In the genomic region with DNA sequence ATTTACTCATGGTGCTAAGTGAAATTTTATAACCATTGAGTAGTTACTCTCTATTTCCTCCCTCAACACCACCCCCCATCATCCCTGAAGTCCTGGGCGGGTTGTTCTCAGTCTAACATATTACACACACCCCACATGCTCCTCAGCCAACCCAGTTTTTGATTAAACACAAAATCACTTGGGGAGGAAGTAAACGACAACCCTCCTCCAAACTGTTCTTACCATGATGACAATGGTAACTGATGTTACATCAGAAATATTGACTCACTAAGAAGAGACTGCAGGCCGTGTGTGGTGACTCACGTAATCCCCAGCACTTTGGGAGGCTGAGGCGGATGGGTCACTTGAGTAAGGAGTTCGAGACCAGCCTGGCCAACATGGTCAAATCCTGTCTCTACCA, we compare ENCODE assay signal across 11 cellular contexts. TPM values are rescaled to one million over a fixed set of nuclear protein-coding genes. Genes with fewer than 3 reads are reported as not detected.
A peak's percentile ranks its signal among the peaks of the same experiment; 100 is the strongest.
DNase-seq lines count a peak whose midpoint lies in the region; ATAC-seq and TF ChIP-seq lines count a peak whose summit lies in the region.
"Had no signal": no experiment of that assay in that cellular context is flagged by ENCODE, and none has a peak within 500 bp of the region (broad histone marks: within the 10 kb centered on the region; RNA-seq: fewer than 3 reads in every experiment).

No MANE protein-coding gene starts in this region.

- intact Hi-C loops in activated naive CD4-positive, alpha-beta T cell treated with anti-CD3 and anti-CD28 coated beads for 36 hours (cut with micrococcal nuclease) = loop anchor here (5.0 kb wide), 1 partner anchor 35 kb away; no protein-coding TSS in a partner anchor
- intact Hi-C loops in colonic mucosa (cut with DNase I) = no loop called here

- H3K36me3 Mint-ChIP-seq in activated naive CD4-positive, alpha-beta T cell treated with anti-CD3 and anti-CD28 coated beads for 36 hours (ENCODE audit: low read depth) = peaks cover 43% of the 10 kb centered on the region

- no peak for TF ChIP-seq CTCF in NB4 (IDR thresholded peaks at IDR 0.05; ENCODE audit: low read depth, low read length)
- no peak for TF ChIP-seq CTCF in cardiac fibroblast (IDR thresholded peaks at IDR 0.05; ENCODE audit: low read depth, low read length)
- TF ChIP-seq CTCF in colonic mucosa (IDR thresholded peaks at IDR 0.05) = no peak

- DNase-seq in activated naive CD4-positive, alpha-beta T cell treated with anti-CD3 and anti-CD28 coated beads for 36 hours = peak; percentile 42
- no peak for DNase-seq in activated naive CD4-positive, alpha-beta T cell treated with Interleukin-2 at 50 U/mL for 16 hours
- DNase-seq in NB4 (ENCODE audit: low read depth) = peak; percentile 65
- DNase-seq in cardiac fibroblast (ENCODE audit: low read depth in 2 of 2) = peak; percentile 14 to 82
- peak; percentile 10 to 21 for DNase-seq in stimulated activated naive CD8-positive, alpha-beta T cell treated with anti-CD3 and anti-CD28 coated beads, Interleukin-15, amount 100 ng/mL, for 72 hours
- DNase-seq in DMS53 (lab: John Stamatoyannopoulos, UW) = no peak
- DNase-seq in colonic mucosa = no peak
- DNase-seq: NCI-H1694 had no signal

- CTCF ChIA-PET in activated naive CD4-positive, alpha-beta T cell treated with anti-CD3 and anti-CD28 coated beads for 36 hours (lab: Charles Lee) = no interaction called here

- ATAC-seq in stimulated activated naive CD8-positive, alpha-beta T cell treated with anti-CD3 and anti-CD28 coated beads, Interleukin-15, amount 100 ng/mL, for 72 hours = peak; percentile 86
- no peak for ATAC-seq in HG02759 (IDR thresholded peaks at IDR 0.05; ENCODE audit: unreplicated experiment)

- no peak overlapping the region for H3K9ac ChIP-seq in colonic mucosa (ENCODE audit: low read depth in 2 of 2, low read length in 2 of 2)

- peaks cover 6% of the 10 kb centered on the region for H3K4me1 Mint-ChIP-seq in activated naive CD4-positive, alpha-beta T cell treated with anti-CD3 and anti-CD28 coated beads for 36 hours (ENCODE audit: low read depth)
- peaks cover 12% of the 10 kb centered on the region for H3K4me1 Mint-ChIP-seq in stimulated activated naive CD8-positive, alpha-beta T cell treated with anti-CD3 and anti-CD28 coated beads, Interleukin-15, amount 100 ng/mL, for 72 hours

- TF ChIP-seq POLR2A in NB4 (IDR thresholded peaks at IDR 0.05; ENCODE audit: extremely low read depth, insufficient read length) = no peak

- no peak overlapping the region for H3K27ac ChIP-seq in colonic mucosa
- H3K27ac ChIP-seq: prostate gland had no signal

- peak overlapping the region; percentile 67 for H3K27ac Mint-ChIP-seq in activated naive CD4-positive, alpha-beta T cell treated with anti-CD3 and anti-CD28 coated beads for 36 hours
- H3K27ac Mint-ChIP-seq in stimulated activated naive CD8-positive, alpha-beta T cell treated with anti-CD3 and anti-CD28 coated beads, Interleukin-15, amount 100 ng/mL, for 72 hours = peak overlapping the region; percentile 89 to 95
- H3K27ac Mint-ChIP-seq: T-helper 1 cell treated with Interleukin-12 subunit alpha and Interleukin-12 subunit beta and Interleukin-4 antibody, amounts not matched to agents 30 μg/mL and 1 μg/mL, for 36 hours had no signal

- no peaks in the 10 kb centered on the region for H3K9me3 Mint-ChIP-seq in activated naive CD4-positive, alpha-beta T cell treated with anti-CD3 and anti-CD28 coated beads for 36 hours
- no peaks in the 10 kb centered on the region for H3K9me3 Mint-ChIP-seq in stimulated activated naive CD8-positive, alpha-beta T cell treated with anti-CD3 and anti-CD28 coated beads, Interleukin-15, amount 100 ng/mL, for 72 hours
- H3K9me3 Mint-ChIP-seq: T-helper 1 cell treated with Interleukin-12 subunit alpha and Interleukin-12 subunit beta and Interleukin-4 antibody, amounts not matched to agents 30 μg/mL and 1 μg/mL, for 36 hours had no signal

- H3K27me3 ChIP-seq in colonic mucosa = no peaks in the 10 kb centered on the region

- no peaks in the 10 kb centered on the region for H3K4me1 ChIP-seq in colonic mucosa
- H3K4me1 ChIP-seq: prostate gland had no signal

- H3K36me3 ChIP-seq in colonic mucosa = no peaks in the 10 kb centered on the region
- H3K36me3 ChIP-seq: prostate gland had no signal

- no peak overlapping the region for H3K4me3 Mint-ChIP-seq in activated naive CD4-positive, alpha-beta T cell treated with anti-CD3 and anti-CD28 coated beads for 36 hours
- H3K4me3 Mint-ChIP-seq in stimulated activated naive CD8-positive, alpha-beta T cell treated with anti-CD3 and anti-CD28 coated beads, Interleukin-15, amount 100 ng/mL, for 72 hours = no peak overlapping the region
- H3K4me3 Mint-ChIP-seq: T-helper 1 cell treated with Interleukin-12 subunit alpha and Interleukin-12 subunit beta and Interleukin-4 antibody, amounts not matched to agents 30 μg/mL and 1 μg/mL, for 36 hours had no signal

- H3K9me3 ChIP-seq in colonic mucosa = no peaks in the 10 kb centered on the region
- H3K9me3 ChIP-seq: prostate gland had no signal

- no peak overlapping the region for H3K4me3 ChIP-seq in NB4 (ENCODE audit: low read depth, low read length)
- no peak overlapping the region for H3K4me3 ChIP-seq in cardiac fibroblast (replicated peaks in 1 of 2; ENCODE audit: low read depth in 2 of 2, low read length in 2 of 2)
- H3K4me3 ChIP-seq in colonic mucosa = no peak overlapping the region
- H3K4me3 ChIP-seq: prostate gland had no signal

- H3K27me3 Mint-ChIP-seq in activated naive CD4-positive, alpha-beta T cell treated with anti-CD3 and anti-CD28 coated beads for 36 hours (ENCODE audit: low read depth) = no peaks in the 10 kb centered on the region
- H3K27me3 Mint-ChIP-seq in stimulated activated naive CD8-positive, alpha-beta T cell treated with anti-CD3 and anti-CD28 coated beads, Interleukin-15, amount 100 ng/mL, for 72 hours = no peaks in the 10 kb centered on the region

RNA-seq across cellular contexts. Expression of gene RAB11FIP2, which starts 44.2 kb away (rescaled TPM):
- 10 to 100 TPM in 1 of 2 experiments, 1 to 10 TPM in 1; 9.9 to 11.6 TPM for total RNA-seq in activated naive CD4-positive, alpha-beta T cell treated with anti-CD3 and anti-CD28 coated beads for 36 hours
- 1 to 10 TPM; 4.7 to 7.5 TPM for total RNA-seq in colonic mucosa

Comparison
In these comparisons a context has a peak if more than half of its experiments do, and no peak if none do; other contexts are left out.
1. DNase-seq: peak in activated naive CD4-positive, alpha-beta T cell treated with anti-CD3 and anti-CD28 coated beads for 36 hours (single experiment), NB4 (single experiment), cardiac fibroblast (2 of 2) and stimulated activated naive CD8-positive, alpha-beta T cell treated with anti-CD3 and anti-CD28 coated beads, Interleukin-15, amount 100 ng/mL, for 72 hours (2 of 2); none in activated naive CD4-positive, alpha-beta T cell treated with Interleukin-2 at 50 U/mL for 16 hours (single experiment), DMS53 (single experiment) and colonic mucosa (single experiment).